Comparison of ENCODE assay signal across 18 cellular contexts in genomic region chr15:86193716-86194408, GRCh38.
"Had no signal": no experiment of that assay in that cellular context is flagged by ENCODE, and none has a peak within 500 bp of the region (broad histone marks: within the 10 kb centered on the region; RNA-seq: fewer than 3 reads in every experiment).

No MANE protein-coding gene starts in this region.

- H3K27me3 ChIP-seq: foreskin keratinocyte, left lung, ovary, tibial artery had no signal

- H3K36me3 ChIP-seq: left lung, ovary, right lobe of liver, tibial artery had no signal

- H3K27ac Mint-ChIP-seq: activated B cell treated with CpG ODN at 0.5 μM for 24 hours; activated CD4-positive, alpha-beta memory T cell treated with anti-CD3 and anti-CD28 coated beads for 36 hours; activated naive CD8-positive, alpha-beta T cell; effector memory CD8-positive, alpha-beta T cell; naive thymus-derived CD4-positive, alpha-beta T cell had no signal

- DNase-seq: activated B cell treated with CpG ODN at 0.5 μM for 24 hours; activated CD4-positive, alpha-beta memory T cell treated with anti-CD3 and anti-CD28 coated beads for 36 hours; activated CD4-positive, alpha-beta T cell treated with anti-CD3 and anti-CD28 coated beads for 4 hours; amniotic stem cell; dermis blood vessel endothelial cell; effector memory CD8-positive, alpha-beta T cell; foreskin keratinocyte; glutamatergic neuron; hypothalamus; left lung; naive thymus-derived CD4-positive, alpha-beta T cell; ovary; right lobe of liver; stimulated activated CD4-positive, alpha-beta T cell treated with anti-CD3 and anti-CD28 coated beads, Interleukin-2, amount 100 ng/mL, for 24 hours; stimulated activated naive CD4-positive, alpha-beta T cell treated with Interleukin-2 at 50 U/mL for 16 hours; substantia nigra; tibial artery had no signal

- H3K4me1 Mint-ChIP-seq: activated B cell treated with CpG ODN at 0.5 μM for 24 hours had no signal

- H3K9me3 ChIP-seq: left lung, ovary, right lobe of liver, tibial artery had no signal

- H3K4me1 ChIP-seq: foreskin keratinocyte, left lung, right lobe of liver, tibial artery had no signal

- H3K36me3 Mint-ChIP-seq: activated CD4-positive, alpha-beta memory T cell treated with anti-CD3 and anti-CD28 coated beads for 36 hours; activated naive CD8-positive, alpha-beta T cell; naive thymus-derived CD4-positive, alpha-beta T cell had no signal

- H3K4me3 Mint-ChIP-seq: activated B cell treated with CpG ODN at 0.5 μM for 24 hours; activated CD4-positive, alpha-beta memory T cell treated with anti-CD3 and anti-CD28 coated beads for 36 hours; activated naive CD8-positive, alpha-beta T cell; effector memory CD8-positive, alpha-beta T cell; naive thymus-derived CD4-positive, alpha-beta T cell had no signal

- H3K27ac ChIP-seq: foreskin keratinocyte, left lung, ovary, right lobe of liver, tibial artery had no signal

- H3K9me3 Mint-ChIP-seq: activated B cell treated with CpG ODN at 0.5 μM for 24 hours; activated CD4-positive, alpha-beta memory T cell treated with anti-CD3 and anti-CD28 coated beads for 36 hours; effector memory CD8-positive, alpha-beta T cell; naive thymus-derived CD4-positive, alpha-beta T cell had no signal

- H3K4me3 ChIP-seq: left lung, ovary, right lobe of liver, tibial artery had no signal
